ENCODE assay signal across 10 cellular contexts in genomic region chr2:72142743-72143440, GRCh38. TPM values are rescaled to one million over a fixed set of nuclear protein-coding genes. Genes with fewer than 3 reads are reported as not detected.
DNase-seq lines count a peak whose midpoint lies in the region; ATAC-seq and TF ChIP-seq lines count a peak whose summit lies in the region.
"Had no signal": no experiment of that assay in that cellular context is flagged by ENCODE, and none has a peak within 500 bp of the region (broad histone marks: within the 10 kb centered on the region; RNA-seq: fewer than 3 reads in every experiment).

No MANE protein-coding gene starts in this region.

- H3K27ac Mint-ChIP-seq in endodermal cell, result no peak overlapping the region
- H3K27ac Mint-ChIP-seq: T-helper 1 cell treated with Interleukin-12 subunit alpha and Interleukin-12 subunit beta and Interleukin-4 antibody, amounts not matched to agents 30 μg/mL and 1 μg/mL, for 36 hours had no signal

- H3K23ac ChIP-seq in mesenchymal stem cell (ENCODE audit: low read length in 2 of 2), result no peak overlapping the region

- H3K4me3 ChIP-seq in endodermal cell (ENCODE audit: low read length) (no peak overlapping the region), mesenchymal stem cell (ENCODE audit: insufficient read depth in 1 of 2, low read depth in 1 of 2, low read length in 2 of 2) (peak overlapping the region; percentile 22 to 70), thymus (ENCODE audit: low read length) (no peak overlapping the region)

- no peak overlapping the region for H2AFZ ChIP-seq in mesenchymal stem cell (ENCODE audit: low read depth, low read length)

- H3K9ac ChIP-seq in endodermal cell (ENCODE audit: extremely low read depth, low read length, poor library complexity, severe bottlenecking) (no peak overlapping the region), mesenchymal stem cell (ENCODE audit: low read length) (peak overlapping the region; percentile 69)

- no peaks in the 10 kb centered on the region for H3K79me1 ChIP-seq in mesenchymal stem cell (replicated peaks; ENCODE audit: low read length, poor library complexity, severe bottlenecking)

- DNase-seq in NCI-H1417 (lab: John Stamatoyannopoulos, UW) (peak in 2 of 3 experiments; percentile 26 to 30), NCI-H1417 treated with DMSO at 0.1 percent for 48 hours (lab: John Stamatoyannopoulos, UW) (no peak), endodermal cell (peak; percentile 83), mesenchymal stem cell (peak; percentile 55), GM13977 (ENCODE audit: low spot score) (no peak)

- H3K27me3 Mint-ChIP-seq in endodermal cell (ENCODE audit: insufficient read depth), result peaks cover 95% of the 10 kb centered on the region

- H3K4me1 ChIP-seq in endodermal cell (ENCODE audit: control insufficient read depth, insufficient read depth, low read length) (no peaks in the 10 kb centered on the region), mesenchymal stem cell (ENCODE audit: control insufficient read depth, insufficient read depth, low read depth, low read length) (peaks cover 61% of the 10 kb centered on the region), thymus (ENCODE audit: control insufficient read depth, insufficient read depth, low read length) (peaks cover 3% of the 10 kb centered on the region)

- no peak overlapping the region for H2BK120ac ChIP-seq in mesenchymal stem cell (ENCODE audit: low read depth, low read length)

- H3K27ac ChIP-seq in endodermal cell (ENCODE audit: low read depth, low read length), result no peak overlapping the region
- no peak overlapping the region for H3K27ac ChIP-seq in mesenchymal stem cell (ENCODE audit: low read length, poor library complexity, severe bottlenecking)
- H3K27ac ChIP-seq in thymus (ENCODE audit: low read depth), result peak overlapping the region; percentile 25

- H3K14ac ChIP-seq in mesenchymal stem cell (ENCODE audit: low read length in 2 of 2), result no peak overlapping the region

- H2AK5ac ChIP-seq in mesenchymal stem cell (ENCODE audit: low read length, severe bottlenecking), result no peak overlapping the region

- peaks cover 8% of the 10 kb centered on the region for H3K4me1 Mint-ChIP-seq in endodermal cell

- H3K27me3 ChIP-seq in endodermal cell (ENCODE audit: control insufficient read depth, insufficient read depth, low read length, poor library complexity, severe bottlenecking), result peaks cover 99% of the 10 kb centered on the region
- peaks cover 13 to 49% of the 10 kb centered on the region in 2 experiments for H3K27me3 ChIP-seq in mesenchymal stem cell (ENCODE audit: control insufficient read depth in 1 of 2, insufficient read depth in 1 of 2, low read length in 2 of 2)
- H3K27me3 ChIP-seq in thymus (ENCODE audit: control insufficient read depth, insufficient read depth), result peaks cover 67% of the 10 kb centered on the region

- H3K36me3 ChIP-seq in endodermal cell (ENCODE audit: control insufficient read depth, insufficient read depth, low read length) (no peaks in the 10 kb centered on the region), mesenchymal stem cell (ENCODE audit: control insufficient read depth in 1 of 2, insufficient read depth in 2 of 2, low read depth in 1 of 2, low read length in 2 of 2) (no peaks in the 10 kb centered on the region), thymus (ENCODE audit: control insufficient read depth, insufficient read depth) (no peaks in the 10 kb centered on the region)

- no peak overlapping the region for H2BK5ac ChIP-seq in mesenchymal stem cell (ENCODE audit: low read depth, low read length, poor library complexity, severe bottlenecking)

- H4K8ac ChIP-seq in mesenchymal stem cell (ENCODE audit: low read length), result no peak overlapping the region

- H2BK15ac ChIP-seq in mesenchymal stem cell (ENCODE audit: low read depth, poor library complexity, severe bottlenecking), result no peak overlapping the region

- 2 to 3% methylated on average over 21 to 45 of the region's 45 CpGs for WGBS in endodermal cell (ENCODE audit: insufficient coverage in 1 of 2, insufficient read length in 1 of 2), 2 experiments
- 4% methylated on average over 29 of the region's 45 CpGs for WGBS in mesenchymal stem cell
- WGBS in thymus, result 18% methylated on average over 45 of the region's 45 CpGs

- H3K9me3 ChIP-seq in endodermal cell (ENCODE audit: control insufficient read depth, low read length) (peaks cover 14% of the 10 kb centered on the region), mesenchymal stem cell (ENCODE audit: control insufficient read depth, low read length) (no peaks in the 10 kb centered on the region), thymus (ENCODE audit: control insufficient read depth) (peaks cover 9% of the 10 kb centered on the region)

- no peak overlapping the region for H2BK12ac ChIP-seq in mesenchymal stem cell (ENCODE audit: low read length in 2 of 2)

- no peak for ATAC-seq in GM21360 (IDR thresholded peaks at IDR 0.05; ENCODE audit: unreplicated experiment)
- ATAC-seq in GM19455 (IDR thresholded peaks at IDR 0.05; ENCODE audit: unreplicated experiment), result no peak

- no peak overlapping the region for H4K91ac ChIP-seq in mesenchymal stem cell (ENCODE audit: low read length)

- TF ChIP-seq CTCF in endodermal cell (conservative IDR thresholded peaks at IDR 0.05), result no peak
- no peak for TF ChIP-seq CTCF in GM13977 (IDR thresholded peaks at IDR 0.05; ENCODE audit: extremely low read depth, insufficient read depth, missing control alignments)

- H3K36me3 Mint-ChIP-seq in endodermal cell (ENCODE audit: low read depth), result peaks cover 4% of the 10 kb centered on the region

- peak overlapping the region; percentile 67 for H3K4me2 ChIP-seq in mesenchymal stem cell (ENCODE audit: low read length, poor library complexity, severe bottlenecking)

- H3K4me3 Mint-ChIP-seq in endodermal cell, result peak overlapping the region; percentile 54
- H3K4me3 Mint-ChIP-seq: central memory CD8-positive, alpha-beta T cell; T-helper 1 cell treated with Interleukin-12 subunit alpha and Interleukin-12 subunit beta and Interleukin-4 antibody, amounts not matched to agents 30 μg/mL and 1 μg/mL, for 36 hours had no signal

- H3K4ac ChIP-seq in mesenchymal stem cell (ENCODE audit: low read depth in 1 of 2, low read length in 2 of 2), result no peak overlapping the region

- H3K18ac ChIP-seq in mesenchymal stem cell (ENCODE audit: low read depth in 1 of 2, low read length in 2 of 2), result no peak overlapping the region

- H3K9me3 Mint-ChIP-seq in endodermal cell, result peaks cover 14% of the 10 kb centered on the region
- H3K9me3 Mint-ChIP-seq: central memory CD8-positive, alpha-beta T cell; T-helper 1 cell treated with Interleukin-12 subunit alpha and Interleukin-12 subunit beta and Interleukin-4 antibody, amounts not matched to agents 30 μg/mL and 1 μg/mL, for 36 hours had no signal

- in situ Hi-C loops in GM13977 (cut with MboI; ENCODE audit: low pct_unique_long_range_greater_than_20kb, low sequenced_read_pairs, unreplicated experiment), result no loop called here

RNA-seq across cellular contexts. Expression of gene CYP26B1, which starts 4.8 kb away (rescaled TPM):
- under 1 TPM; 0.09 to 0.91 TPM for total RNA-seq in endodermal cell
- 8.0 TPM for polyA plus RNA-seq in endodermal cell (2013, experiment 1 of 2)
- 7.7 TPM for polyA plus RNA-seq in endodermal cell (2013, experiment 2 of 2)
- polyA plus RNA-seq in mesenchymal stem cell (2013, experiment 1 of 2), result 0.08 TPM
- 0.10 TPM for polyA plus RNA-seq in mesenchymal stem cell (2013, experiment 2 of 2)
- 5.6 TPM for polyA plus RNA-seq in thymus

Comparison
In these comparisons a context has a peak if more than half of its experiments do, and no peak if none do; other contexts are left out.
1. DNase-seq: peak in NCI-H1417 (2 of 3), endodermal cell (single experiment) and mesenchymal stem cell (single experiment); none in NCI-H1417 treated with DMSO at 0.1 percent for 48 hours (single experiment) and GM13977 (single experiment).
2. H3K4me3 ChIP-seq: peak in mesenchymal stem cell (2 of 2); none in endodermal cell (single experiment) and thymus (single experiment).